Comparison of ENCODE assay signal across 17 cellular contexts in genomic region chr4:145285928-145286327, GRCh38.
A peak's percentile ranks its signal among the peaks of the same experiment; 100 is the strongest.
DNase-seq lines count a peak whose midpoint lies in the region; ATAC-seq and TF ChIP-seq lines count a peak whose summit lies in the region.
"Had no signal": no experiment of that assay in that cellular context is flagged by ENCODE, and none has a peak within 500 bp of the region (broad histone marks: within the 10 kb centered on the region; RNA-seq: fewer than 3 reads in every experiment).

No MANE protein-coding gene starts in this region.

- H3K36me3 ChIP-seq in BLaER1 treated with 17β-estradiol and CSF1 and Interleukin-3, amounts not matched to agents 10 nM and 100 nM: no peaks in the 10 kb centered on the region
- H3K36me3 ChIP-seq in mammary epithelial cell (ENCODE audit: insufficient read depth, low read length) (no peaks in the 10 kb centered on the region), esophagus muscularis mucosa (no peaks in the 10 kb centered on the region), upper lobe of left lung (no peaks in the 10 kb centered on the region)
- H3K36me3 ChIP-seq: right atrium auricular region had no signal

- H4K20me1 ChIP-seq in BLaER1 treated with 17β-estradiol and CSF1 and Interleukin-3, amounts not matched to agents 10 nM and 100 nM: no peaks in the 10 kb centered on the region
- H4K20me1 ChIP-seq in mammary epithelial cell (ENCODE audit: insufficient read depth, low read length): no peaks in the 10 kb centered on the region

- DNase-seq in HT1080 (ENCODE audit: low read depth) (peak; percentile 75), mammary epithelial cell (peak; percentile 35), kidney glomerular epithelial cell (lab: John Stamatoyannopoulos, UW) (peak; percentile 49), NCI-H2171 treated with DMSO at 0.1 percent for 48 hours (lab: John Stamatoyannopoulos, UW) (no peak), NCI-H1105 (lab: John Stamatoyannopoulos, UW) (no peak), esophagus muscularis mucosa (ENCODE audit: extremely low spot score) (no peak), upper lobe of left lung (no peak)
- DNase-seq: activated CD4-positive, alpha-beta memory T cell treated with anti-CD3 and anti-CD28 coated beads, Interleukin-2, amount 10 ng/mL, durations not matched to agents 7 days and 5 days; activated naive CD8-positive, alpha-beta T cell treated with anti-CD3 and anti-CD28 coated beads, Interleukin-2, amount 10 ng/mL, durations not matched to agents 7 days and 5 days; activated T-cell treated with anti-CD3 and anti-CD28 coated beads, Interleukin-2, amount 50 U/mL, for 4 hours; AML-193; MM.1S; NCI-H2081 treated with DMSO at 0.1 percent for 48 hours; NCI-H774 had no signal

- BruUV-seq in mammary epithelial cell (replicated peaks; lab: Mats Ljungman, UMichigan): no TSS peak

- peak overlapping the region in 7 of 11 experiments; percentile 1 to 49 (median 35); a peak in 7 of 22 replicates for H3K27ac ChIP-seq in BLaER1 treated with 17β-estradiol and CSF1 and Interleukin-3, amounts not matched to agents 10 nM and 100 nM
- H3K27ac ChIP-seq in mammary epithelial cell (ENCODE audit: insufficient read depth, low read depth, low read length) (no peak overlapping the region), esophagus muscularis mucosa (replicated peaks in 1 of 4) (no peak overlapping the region), upper lobe of left lung (no peak overlapping the region)
- H3K27ac ChIP-seq: right atrium auricular region had no signal

- TF ChIP-seq CTCF in mammary epithelial cell (conservative IDR thresholded peaks at IDR 0.05 in 1 of 2, IDR thresholded peaks at IDR 0.05 in 1 of 2; ENCODE audit: extremely low read depth in 1 of 2, insufficient read depth in 1 of 2, low read depth in 1 of 2, low read length in 2 of 2): no peak
- no peak for TF ChIP-seq CTCF in esophagus muscularis mucosa (IDR thresholded peaks at IDR 0.05)
- TF ChIP-seq CTCF in upper lobe of left lung (IDR thresholded peaks at IDR 0.05): no peak

- no peak overlapping the region for H3K4me3 ChIP-seq in BLaER1 treated with 17β-estradiol and CSF1 and Interleukin-3, amounts not matched to agents 10 nM and 100 nM
- H3K4me3 ChIP-seq in mammary epithelial cell (replicated peaks in 1 of 3; ENCODE audit: insufficient read depth in 1 of 3, low read depth in 2 of 3, low read length in 3 of 3) (no peak overlapping the region), esophagus muscularis mucosa (no peak overlapping the region), upper lobe of left lung (no peak overlapping the region)
- H3K4me3 ChIP-seq: right atrium auricular region had no signal

- peak overlapping the region in 9 of 11 experiments; percentile 24 to 90 (median 50); a peak in 16 of 22 replicates for H3K4me2 ChIP-seq in BLaER1 treated with 17β-estradiol and CSF1 and Interleukin-3, amounts not matched to agents 10 nM and 100 nM
- no peak overlapping the region for H3K4me2 ChIP-seq in mammary epithelial cell (ENCODE audit: insufficient read depth, low read depth, low read length)

- H3K9me3 ChIP-seq in BLaER1 treated with 17β-estradiol and CSF1 and Interleukin-3, amounts not matched to agents 10 nM and 100 nM (replicated peaks in 1 of 11): peaks cover 0 to 5% (median 0%) of the 10 kb centered on the region in 11 experiments; a peak in 5 of 22 replicates
- no peaks in the 10 kb centered on the region for H3K9me3 ChIP-seq in mammary epithelial cell (replicated peaks; ENCODE audit: insufficient read depth, low read length)
- H3K9me3 ChIP-seq in esophagus muscularis mucosa: no peaks in the 10 kb centered on the region
- no peaks in the 10 kb centered on the region for H3K9me3 ChIP-seq in upper lobe of left lung
- H3K9me3 ChIP-seq: right atrium auricular region had no signal

- TF ChIP-seq EP300 in esophagus muscularis mucosa (IDR thresholded peaks at IDR 0.05) (no peak), upper lobe of left lung (IDR thresholded peaks at IDR 0.05) (no peak)

- dilution Hi-C loops in mammary epithelial cell (cut with HindIII; ENCODE audit: low sequenced_read_pairs): no loop called here

- intact Hi-C loops in mammary epithelial cell (cut with micrococcal nuclease): no loop called here
- intact Hi-C loops in esophagus muscularis mucosa (cut with DNase I): no loop called here

- CTCF ChIA-PET in mammary epithelial cell (lab: Charles Lee; ENCODE audit: low non-redundant PET): no interaction called here

- H2AFZ ChIP-seq in mammary epithelial cell (ENCODE audit: low read depth, low read length): no peak overlapping the region

- peaks cover 0 to 52% (median 33%) of the 10 kb centered on the region in 10 experiments; a peak in 16 of 20 replicates for H3K4me1 ChIP-seq in BLaER1 treated with 17β-estradiol and CSF1 and Interleukin-3, amounts not matched to agents 10 nM and 100 nM
- H3K4me1 ChIP-seq in mammary epithelial cell (ENCODE audit: insufficient read depth, low read length) (no peaks in the 10 kb centered on the region), esophagus muscularis mucosa (peaks cover 0 to 16% (median 11%) of the 10 kb centered on the region in 4 donors), upper lobe of left lung (no peaks in the 10 kb centered on the region)

- H3K79me2 ChIP-seq in mammary epithelial cell (ENCODE audit: insufficient read depth, low read length): no peaks in the 10 kb centered on the region

- H3K9ac ChIP-seq in BLaER1 treated with 17β-estradiol and CSF1 and Interleukin-3, amounts not matched to agents 10 nM and 100 nM: no peak overlapping the region
- no peak overlapping the region for H3K9ac ChIP-seq in mammary epithelial cell (ENCODE audit: insufficient read depth, low read length)

- no peak for ATAC-seq in upper lobe of left lung (ENCODE audit: low FRiP score in 2 of 2)
- ATAC-seq: activated T-cell treated with anti-CD3 and anti-CD28 coated beads, Interleukin-2, amount 50 U/mL, for 4 hours; Panc1 had no signal

- in situ Hi-C loops in mammary epithelial cell (cut with MboI; ENCODE audit: low sequenced_read_pairs in 2 of 2): no loop called here

- no peaks in the 10 kb centered on the region for H3K27me3 ChIP-seq in BLaER1 treated with 17β-estradiol and CSF1 and Interleukin-3, amounts not matched to agents 10 nM and 100 nM
- no peaks in the 10 kb centered on the region for H3K27me3 ChIP-seq in mammary epithelial cell (ENCODE audit: insufficient read depth, low read length)
- no peaks in the 10 kb centered on the region for H3K27me3 ChIP-seq in esophagus muscularis mucosa
- no peaks in the 10 kb centered on the region for H3K27me3 ChIP-seq in upper lobe of left lung
- H3K27me3 ChIP-seq: right atrium auricular region had no signal

- TF ChIP-seq POLR2A in esophagus muscularis mucosa (IDR thresholded peaks at IDR 0.05; ENCODE audit: low read depth) (no peak), upper lobe of left lung (IDR thresholded peaks at IDR 0.05) (no peak)

Comparison
In these comparisons a context has a peak if more than half of its experiments do, and no peak if none do; other contexts are left out.
1. H3K27ac ChIP-seq: peak in BLaER1 treated with 17β-estradiol and CSF1 and Interleukin-3, amounts not matched to agents 10 nM and 100 nM (7 of 11); none in mammary epithelial cell (single experiment), esophagus muscularis mucosa (0 of 4) and upper lobe of left lung (0 of 4).
2. DNase-seq: peak in HT1080 (single experiment), mammary epithelial cell (single experiment) and kidney glomerular epithelial cell (single experiment); none in NCI-H2171 treated with DMSO at 0.1 percent for 48 hours (single experiment), NCI-H1105 (single experiment), esophagus muscularis mucosa (single experiment) and upper lobe of left lung (0 of 2).